17 cellular contexts compared by ENCODE assay signal in genomic region chr1:156925154-156926010, GRCh38. TPM values are rescaled to one million over a fixed set of nuclear protein-coding genes. Genes with fewer than 3 reads are reported as not detected.
A peak's percentile ranks its signal among the peaks of the same experiment; 100 is the strongest.
DNase-seq lines count a peak whose midpoint lies in the region; ATAC-seq, FAIRE-seq and TF ChIP-seq lines count a peak whose summit lies in the region.
"Had no signal": no experiment of that assay in that cellular context is flagged by ENCODE, and none has a peak within 500 bp of the region (broad histone marks: within the 10 kb centered on the region; RNA-seq: fewer than 3 reads in every experiment).

No MANE protein-coding gene starts in this region.

- no peak overlapping the region for H3K4me3 Mint-ChIP-seq in activated naive CD4-positive, alpha-beta T cell treated with anti-CD3 and anti-CD28 coated beads, Interleukin-2, amount 50 U/mL, for 24 hours
- peak overlapping the region; percentile 51 for H3K4me3 Mint-ChIP-seq in astrocyte (ENCODE audit: unreplicated experiment)

- H3K4me3 ChIP-seq in astrocyte (ENCODE audit: insufficient read depth, low read depth, low read length) (no peak overlapping the region), mesendoderm (ENCODE audit: low read length) (no peak overlapping the region)
- H3K4me3 ChIP-seq: BLaER1 treated with 17β-estradiol and CSF1 and Interleukin-3, amounts not matched to agents 10 nM and 100 nM had no signal

- H2BK15ac ChIP-seq in mesendoderm (replicated peaks; ENCODE audit: low read depth): no peak overlapping the region

- no peak overlapping the region for H2BK120ac ChIP-seq in mesendoderm (ENCODE audit: low read depth, low read length)

- no peak overlapping the region for H4K8ac ChIP-seq in mesendoderm (ENCODE audit: low read depth, low read length)

- H2AK5ac ChIP-seq in mesendoderm (ENCODE audit: low read length): no peak overlapping the region

- H3K36me3 ChIP-seq in astrocyte (ENCODE audit: insufficient read depth, low read length) (no peaks in the 10 kb centered on the region), mesendoderm (ENCODE audit: control insufficient read depth, insufficient read depth, low read length) (no peaks in the 10 kb centered on the region)
- H3K36me3 ChIP-seq: BLaER1 treated with 17β-estradiol and CSF1 and Interleukin-3, amounts not matched to agents 10 nM and 100 nM had no signal

- H3K4me1 ChIP-seq in astrocyte (ENCODE audit: insufficient read depth, low read length) (peaks cover 20% of the 10 kb centered on the region), mesendoderm (ENCODE audit: control insufficient read depth, low read depth, low read length) (no peaks in the 10 kb centered on the region)

- no peaks in the 10 kb centered on the region for H3K9me3 ChIP-seq in astrocyte (ENCODE audit: insufficient read depth, low read depth, low read length)
- H3K9me3 ChIP-seq: SK-N-SH had no signal

- no peak overlapping the region for H2BK5ac ChIP-seq in mesendoderm (ENCODE audit: low read length)

- H3K27ac Mint-ChIP-seq in activated naive CD4-positive, alpha-beta T cell treated with anti-CD3 and anti-CD28 coated beads, Interleukin-2, amount 50 U/mL, for 24 hours: peak overlapping the region; percentile 13
- no peak overlapping the region for H3K27ac Mint-ChIP-seq in astrocyte (ENCODE audit: unreplicated experiment)

- H3K9ac ChIP-seq in astrocyte (ENCODE audit: low read length): no peak overlapping the region
- no peak overlapping the region for H3K9ac ChIP-seq in mesendoderm (ENCODE audit: low read length)
- H3K9ac ChIP-seq: BLaER1 treated with 17β-estradiol and CSF1 and Interleukin-3, amounts not matched to agents 10 nM and 100 nM; SK-N-SH had no signal

- H3K9me3 Mint-ChIP-seq in activated naive CD4-positive, alpha-beta T cell treated with anti-CD3 and anti-CD28 coated beads, Interleukin-2, amount 50 U/mL, for 24 hours: no peaks in the 10 kb centered on the region
- peaks cover 1% of the 10 kb centered on the region for H3K9me3 Mint-ChIP-seq in astrocyte (ENCODE audit: unreplicated experiment)

- no peak overlapping the region for H3K4me2 ChIP-seq in astrocyte (ENCODE audit: low read length)
- no peak overlapping the region for H3K4me2 ChIP-seq in mesendoderm (ENCODE audit: low read length)
- H3K4me2 ChIP-seq: SK-N-SH had no signal

- TF ChIP-seq CTCF in astrocyte (IDR thresholded peaks at IDR 0.05; ENCODE audit: insufficient read depth, low read depth, low read length): no peak

- H3K4me1 Mint-ChIP-seq in activated naive CD4-positive, alpha-beta T cell treated with anti-CD3 and anti-CD28 coated beads, Interleukin-2, amount 50 U/mL, for 24 hours: peaks cover 11% of the 10 kb centered on the region
- H3K4me1 Mint-ChIP-seq in astrocyte (ENCODE audit: low read depth, unreplicated experiment): peaks cover 8% of the 10 kb centered on the region

- ATAC-seq in GM18502 (IDR thresholded peaks at IDR 0.05; ENCODE audit: poor library complexity, unreplicated experiment): no peak
- ATAC-seq: Right ventricle myocardium inferior had no signal

- FAIRE-seq in astrocyte (lab: Jason Lieb, UNC): no peak
- FAIRE-seq: GM12891 had no signal

- DNase-seq in activated naive CD4-positive, alpha-beta T cell (lab: John Stamatoyannopoulos, UW): no peak
- DNase-seq in astrocyte (ENCODE audit: low read depth) (no peak), mesendoderm (peak; percentile 21), T-helper 9 cell (no peak), T1000 (lab: John Stamatoyannopoulos, UW) (no peak), RKO (ENCODE audit: low spot score) (no peak)
- DNase-seq: 8988T, NCI-H146, NCI-H226, NCI-H526 had no signal

- no peak overlapping the region for H3K56ac ChIP-seq in mesendoderm (ENCODE audit: low read length)

- no peak overlapping the region for H3K23ac ChIP-seq in mesendoderm (ENCODE audit: low read length)

- no peak overlapping the region for H3K27ac ChIP-seq in astrocyte (ENCODE audit: low read depth, low read length)
- H3K27ac ChIP-seq in mesendoderm (ENCODE audit: low read depth, low read length): no peak overlapping the region
- H3K27ac ChIP-seq: BLaER1 treated with 17β-estradiol and CSF1 and Interleukin-3, amounts not matched to agents 10 nM and 100 nM had no signal

- H3K27me3 ChIP-seq in astrocyte (ENCODE audit: insufficient read depth, low read length) (peaks cover 56% of the 10 kb centered on the region), mesendoderm (ENCODE audit: insufficient read depth, low read length, poor library complexity) (peaks cover 56% of the 10 kb centered on the region)

- no peaks in the 10 kb centered on the region for H3K79me1 ChIP-seq in mesendoderm (ENCODE audit: low read length)

- peaks cover 23% of the 10 kb centered on the region for H4K20me1 ChIP-seq in astrocyte (ENCODE audit: insufficient read depth, low read length)

- H3K79me2 ChIP-seq in astrocyte (ENCODE audit: insufficient read depth, low read length): no peaks in the 10 kb centered on the region
- no peaks in the 10 kb centered on the region for H3K79me2 ChIP-seq in mesendoderm (ENCODE audit: control insufficient read depth, insufficient read depth, low read length)

- H2AFZ ChIP-seq in astrocyte (ENCODE audit: low read depth, low read length): no peak overlapping the region

- H3K18ac ChIP-seq in mesendoderm (ENCODE audit: low read length): no peak overlapping the region

- peaks cover 61% of the 10 kb centered on the region for H3K27me3 Mint-ChIP-seq in activated naive CD4-positive, alpha-beta T cell treated with anti-CD3 and anti-CD28 coated beads, Interleukin-2, amount 50 U/mL, for 24 hours
- peaks cover 82% of the 10 kb centered on the region for H3K27me3 Mint-ChIP-seq in astrocyte (ENCODE audit: low read depth, unreplicated experiment)

- H3K36me3 Mint-ChIP-seq in activated naive CD4-positive, alpha-beta T cell treated with anti-CD3 and anti-CD28 coated beads, Interleukin-2, amount 50 U/mL, for 24 hours: no peaks in the 10 kb centered on the region
- H3K36me3 Mint-ChIP-seq in astrocyte (ENCODE audit: low read depth, unreplicated experiment): no peaks in the 10 kb centered on the region

- no peak overlapping the region for H3K4ac ChIP-seq in mesendoderm (ENCODE audit: low read depth, low read length)

- H4K5ac ChIP-seq in mesendoderm (ENCODE audit: low read length): no peak overlapping the region

- WGBS in mesendoderm (ENCODE audit: extremely low coverage, insufficient coverage, low lambda C conversion rate): no CpG with 5 or more reads among the region's 5 CpGs

RNA-seq across cellular contexts. Expression of gene LRRC71, which starts 5.0 kb away (rescaled TPM):
- total RNA-seq in astrocyte: 0.14 TPM in 1 of 2 replicates, not detected in the other
- not detected for polyA plus RNA-seq in mesendoderm (2013, experiment 1 of 2)
- polyA plus RNA-seq in mesendoderm (2013, experiment 2 of 2): 0.14 TPM
- total RNA-seq: HT1080, Right ventricle myocardium inferior had no signal

RNA-seq across cellular contexts. Expression of gene PEAR1, which starts 31.9 kb away (rescaled TPM):
- 8.5 and 17.3 TPM in 2 replicates for total RNA-seq in astrocyte
- polyA plus RNA-seq in mesendoderm (2013, experiment 1 of 2): 0.46 TPM
- polyA plus RNA-seq in mesendoderm (2013, experiment 2 of 2): 0.39 TPM
